ENCODE assay signal across 1 cellular context in the genomic region with DNA sequence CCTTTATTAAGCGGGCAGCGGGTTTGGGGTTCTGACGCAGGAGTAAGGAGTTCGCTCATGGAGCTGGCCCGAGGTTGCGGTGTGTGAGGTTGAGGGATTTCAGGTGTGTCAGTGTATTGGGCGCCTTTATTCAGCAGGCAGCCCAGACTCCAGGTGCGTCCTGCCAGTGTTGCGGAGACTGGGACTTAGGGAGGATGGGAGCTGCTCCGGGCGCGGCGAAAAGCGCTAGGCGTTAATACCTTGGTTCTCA.
A peak's percentile ranks its signal among the peaks of the same experiment; 100 is the strongest.
TF ChIP-seq lines count a peak whose summit lies in the region.

No MANE protein-coding gene starts in this region.

TF ChIP-seq in H1, 55 proteins besides CTCF, POLR2A, EP300 and RAD21:
- peak; percentile 2 for TF ChIP-seq SAP30 (IDR thresholded peaks at IDR 0.05; ENCODE audit: insufficient read depth, insufficient replicate concordance, low read length)
- TF ChIP-seq TCF12 (IDR thresholded peaks at IDR 0.05; ENCODE audit: low read depth, low read length), result no peak
- TF ChIP-seq POLR2AphosphoS5 (IDR thresholded peaks at IDR 0.05; ENCODE audit: low read depth, low read length), result peak; percentile 27; the same call in 1 of the 2 replicates
- TF ChIP-seq SIN3A (conservative IDR thresholded peaks at IDR 0.05 in 1 of 2, IDR thresholded peaks at IDR 0.05 in 1 of 2; ENCODE audit: low read depth in 1 of 2, low read length in 2 of 2), result peak in 1 of 2 experiments; percentile 1; a peak in 1 of 4 replicates
